In genomic region chr17:8791910-8792270, GRCh38 we compare ENCODE assay signal across 14 cellular contexts. TPM values are rescaled to one million over a fixed set of nuclear protein-coding genes. Genes with fewer than 3 reads are reported as not detected.
A peak's percentile ranks its signal among the peaks of the same experiment; 100 is the strongest.
DNase-seq lines count a peak whose midpoint lies in the region; ATAC-seq, FAIRE-seq and TF ChIP-seq lines count a peak whose summit lies in the region.
"Had no signal": no experiment of that assay in that cellular context is flagged by ENCODE, and none has a peak within 500 bp of the region (broad histone marks: within the 10 kb centered on the region; RNA-seq: fewer than 3 reads in every experiment).

No MANE protein-coding gene starts in this region.

- POLR2A ChIA-PET in RWPE1 (lab: Yijun Ruan, JAX; ENCODE audit: low non-redundant PET), result no interaction called here

- intact Hi-C loops in activated naive CD4-positive, alpha-beta T cell treated with anti-CD3 and anti-CD28 coated beads for 36 hours (cut with micrococcal nuclease), result no loop called here

- no peaks in the 10 kb centered on the region for H3K27me3 Mint-ChIP-seq in activated naive CD4-positive, alpha-beta T cell treated with anti-CD3 and anti-CD28 coated beads for 36 hours (ENCODE audit: low read depth)
- peaks cover 9 to 12% of the 10 kb centered on the region in 2 donors for H3K27me3 Mint-ChIP-seq in effector memory CD8-positive, alpha-beta T cell

- CTCF ChIA-PET in activated naive CD4-positive, alpha-beta T cell treated with anti-CD3 and anti-CD28 coated beads for 36 hours (lab: Charles Lee), result interaction anchor here (0.6 to 0.8 kb wide), 2 partner anchors 12 to 20 kb away, joined by 3 read pairs; no protein-coding TSS in a partner anchor
- CTCF ChIA-PET in RWPE1 (lab: Yijun Ruan, JAX), result no interaction called here

- no peak for ATAC-seq in HG03175 (IDR thresholded peaks at IDR 0.05; ENCODE audit: unreplicated experiment)
- ATAC-seq in HG02885 (IDR thresholded peaks at IDR 0.05; ENCODE audit: poor library complexity, unreplicated experiment), result no peak
- ATAC-seq in effector memory CD8-positive, alpha-beta T cell (replicated peaks), result no peak

- peaks cover 2% of the 10 kb centered on the region for H3K9me3 Mint-ChIP-seq in activated naive CD4-positive, alpha-beta T cell treated with anti-CD3 and anti-CD28 coated beads for 36 hours
- H3K9me3 Mint-ChIP-seq in effector memory CD8-positive, alpha-beta T cell, result no peaks in the 10 kb centered on the region

- H3K4me1 Mint-ChIP-seq in activated naive CD4-positive, alpha-beta T cell treated with anti-CD3 and anti-CD28 coated beads for 36 hours (ENCODE audit: low read depth), result no peaks in the 10 kb centered on the region
- H3K4me1 Mint-ChIP-seq in effector memory CD8-positive, alpha-beta T cell (ENCODE audit: low read depth in 2 of 2), result no peaks in the 10 kb centered on the region
- H3K4me1 Mint-ChIP-seq: brain had no signal

- no peaks in the 10 kb centered on the region for H3K36me3 Mint-ChIP-seq in activated naive CD4-positive, alpha-beta T cell treated with anti-CD3 and anti-CD28 coated beads for 36 hours (ENCODE audit: low read depth)
- H3K36me3 Mint-ChIP-seq in effector memory CD8-positive, alpha-beta T cell (ENCODE audit: insufficient read depth), result no peaks in the 10 kb centered on the region
- H3K36me3 Mint-ChIP-seq: brain had no signal

- H3K27ac Mint-ChIP-seq in activated naive CD4-positive, alpha-beta T cell treated with anti-CD3 and anti-CD28 coated beads for 36 hours, result no peak overlapping the region
- no peak overlapping the region for H3K27ac Mint-ChIP-seq in effector memory CD8-positive, alpha-beta T cell
- H3K27ac Mint-ChIP-seq: brain had no signal

- DNase-seq in activated naive CD4-positive, alpha-beta T cell treated with anti-CD3 and anti-CD28 coated beads for 36 hours, result peak; percentile 29
- DNase-seq in activated naive CD4-positive, alpha-beta T cell treated with Interleukin-2 at 50 U/mL for 16 hours, result no peak
- DNase-seq in RWPE1 (ENCODE audit: low spot score) (peak; percentile 8), fibroblast of mammary gland (ENCODE audit: low read depth) (peak; percentile 90), urothelium cell line (ENCODE audit: low spot score) (peak; percentile 52)
- no peak for DNase-seq in effector memory CD8-positive, alpha-beta T cell
- DNase-seq: C1 segment of cervical spinal cord, glutamatergic neuron, NCI-H2171 had no signal

- H3K27ac ChIP-seq in RWPE1, result no peak overlapping the region
- H3K27ac ChIP-seq: SK-N-MC had no signal

- TF ChIP-seq CTCF in RWPE1 (conservative IDR thresholded peaks at IDR 0.05; ENCODE audit: low read depth) (no peak), fibroblast of mammary gland (conservative IDR thresholded peaks at IDR 0.05; ENCODE audit: control insufficient read depth, insufficient read depth, low read depth, low read length) (no peak)

- no peak for FAIRE-seq in urothelium cell line (lab: Jason Lieb, UNC)

- no peak overlapping the region for H3K4me3 Mint-ChIP-seq in activated naive CD4-positive, alpha-beta T cell treated with anti-CD3 and anti-CD28 coated beads for 36 hours
- H3K4me3 Mint-ChIP-seq in effector memory CD8-positive, alpha-beta T cell, result no peak overlapping the region
- H3K4me3 Mint-ChIP-seq: brain had no signal

- H3K4me3 ChIP-seq in fibroblast of mammary gland (ENCODE audit: control insufficient read depth, low read depth, low read length), result no peak overlapping the region
- H3K4me3 ChIP-seq: SK-N-MC had no signal

RNA-seq across cellular contexts. Expression of gene MFSD6L, which starts 7.3 kb away (rescaled TPM):
- total RNA-seq in activated naive CD4-positive, alpha-beta T cell treated with anti-CD3 and anti-CD28 coated beads for 36 hours, result not detected
- total RNA-seq: activated CD8-positive, alpha-beta memory T cell treated with anti-CD3 and anti-CD28 coated beads for 36 hours had no signal

RNA-seq across cellular contexts. Expression of gene SPDYE4, which starts 33.5 kb away (rescaled TPM):
- total RNA-seq in activated naive CD4-positive, alpha-beta T cell treated with anti-CD3 and anti-CD28 coated beads for 36 hours, result not detected
- total RNA-seq: activated CD8-positive, alpha-beta memory T cell treated with anti-CD3 and anti-CD28 coated beads for 36 hours had no signal

RNA-seq across cellular contexts. Expression of gene CCDC42, which starts 47.3 kb away (rescaled TPM):
- not detected for total RNA-seq in activated naive CD4-positive, alpha-beta T cell treated with anti-CD3 and anti-CD28 coated beads for 36 hours

Comparison
In these comparisons a context has a peak if more than half of its experiments do, and no peak if none do; other contexts are left out.
1. DNase-seq: peak in activated naive CD4-positive, alpha-beta T cell treated with anti-CD3 and anti-CD28 coated beads for 36 hours (single experiment), RWPE1 (single experiment), fibroblast of mammary gland (single experiment) and urothelium cell line (single experiment); none in activated naive CD4-positive, alpha-beta T cell treated with Interleukin-2 at 50 U/mL for 16 hours (single experiment) and effector memory CD8-positive, alpha-beta T cell (0 of 3).